Comparison of ENCODE assay signal across 24 cellular contexts in genomic region chr5:146540421-146540820, GRCh38. TPM values are rescaled to one million over a fixed set of nuclear protein-coding genes. Genes with fewer than 3 reads are reported as not detected.
"Had no signal": no experiment of that assay in that cellular context is flagged by ENCODE, and none has a peak within 500 bp of the region (broad histone marks: within the 10 kb centered on the region; RNA-seq: fewer than 3 reads in every experiment).

No MANE protein-coding gene starts in this region.

- H3K36me3 ChIP-seq: brain microvascular endothelial cell, tibial nerve, uterus had no signal

- FAIRE-seq: small intestine had no signal

- H3K9me3 ChIP-seq: tibial nerve, uterus had no signal

- H3K27me3 ChIP-seq: brain microvascular endothelial cell, tibial nerve, uterus had no signal

- H3K9me3 Mint-ChIP-seq: activated CD8-positive, alpha-beta T cell treated with anti-CD3 and anti-CD28 coated beads for 36 hours; activated naive CD4-positive, alpha-beta T cell treated with anti-CD3 and anti-CD28 coated beads, Interleukin-2, amount 50 U/mL, for 72 hours; dendritic cell treated with granulocyte-macrophage colony-stimulating factor and Interleukin-4, amounts not matched to agents 40 ng/mL and 50 ng/mL, for 4 days; effector memory CD8-positive, alpha-beta T cell; mesothelial cell of epicardium had no signal

- H3K27ac ChIP-seq: brain microvascular endothelial cell, tibial nerve, uterus had no signal

- H3K4me3 Mint-ChIP-seq: activated CD8-positive, alpha-beta T cell treated with anti-CD3 and anti-CD28 coated beads for 36 hours; dendritic cell treated with granulocyte-macrophage colony-stimulating factor and Interleukin-4, amounts not matched to agents 40 ng/mL and 50 ng/mL, for 4 days; effector memory CD8-positive, alpha-beta T cell; mesothelial cell of epicardium; T-helper 17 cell had no signal

- H3K27me3 Mint-ChIP-seq: dendritic cell treated with granulocyte-macrophage colony-stimulating factor and Interleukin-4, amounts not matched to agents 40 ng/mL and 50 ng/mL, for 4 days had no signal

- DNase-seq: activated CD4-positive, alpha-beta T cell treated with anti-CD3 and anti-CD28 coated beads for 48 hours; activated CD8-positive, alpha-beta T cell treated with anti-CD3 and anti-CD28 coated beads for 36 hours; activated gamma-delta T cell; activated T-cell treated with anti-CD3 and anti-CD28 coated beads, Interleukin-2, amount 50 U/mL, for 48 hours; amygdala; brain microvascular endothelial cell; cerebellar nuclear complex; effector memory CD8-positive, alpha-beta T cell; erythroblast; foreskin melanocyte; right cardiac atrium; small intestine; stimulated activated CD4-positive, alpha-beta T cell treated with anti-CD3 and anti-CD28 coated beads, Interleukin-4, amount 100 ng/mL, for 24 hours; stimulated activated naive CD4-positive, alpha-beta T cell; substantia nigra; T-helper 17 cell; uterus had no signal

- H3K4me3 ChIP-seq: tibial nerve, uterus had no signal

- H3K36me3 Mint-ChIP-seq: activated naive CD4-positive, alpha-beta T cell treated with anti-CD3 and anti-CD28 coated beads, Interleukin-2, amount 50 U/mL, for 72 hours; mesothelial cell of epicardium had no signal

- H3K4me1 ChIP-seq: uterus had no signal

- ATAC-seq: activated CD8-positive, alpha-beta T cell treated with anti-CD3 and anti-CD28 coated beads for 36 hours; activated naive CD4-positive, alpha-beta T cell treated with anti-CD3 and anti-CD28 coated beads, Interleukin-2, amount 50 U/mL, for 72 hours; effector memory CD8-positive, alpha-beta T cell; right cardiac atrium; T-helper 17 cell had no signal

- H3K27ac Mint-ChIP-seq: activated CD8-positive, alpha-beta T cell treated with anti-CD3 and anti-CD28 coated beads for 36 hours; activated naive CD4-positive, alpha-beta T cell treated with anti-CD3 and anti-CD28 coated beads, Interleukin-2, amount 50 U/mL, for 72 hours; dendritic cell treated with granulocyte-macrophage colony-stimulating factor and Interleukin-4, amounts not matched to agents 40 ng/mL and 50 ng/mL, for 4 days; effector memory CD8-positive, alpha-beta T cell; mesothelial cell of epicardium; progenitor cell of endocrine pancreas; T-helper 17 cell had no signal

RNA-seq across cellular contexts. Expression of gene GPR151, which starts 24.4 kb away (rescaled TPM):
- total RNA-seq: activated CD8-positive, alpha-beta T cell treated with anti-CD3 and anti-CD28 coated beads for 36 hours; activated naive CD4-positive, alpha-beta T cell treated with anti-CD3 and anti-CD28 coated beads, Interleukin-2, amount 50 U/mL, for 72 hours; lower leg skin; mesothelial cell of epicardium; omental fat pad; progenitor cell of endocrine pancreas; right cardiac atrium; T-helper 17 cell; tibial nerve; uterus had no signal
- polyA plus RNA-seq: right cardiac atrium, small intestine had no signal
